10 cellular contexts compared by ENCODE assay signal in genomic region chr17:79033741-79034501, GRCh38. TPM values are rescaled to one million over a fixed set of nuclear protein-coding genes. Genes with fewer than 3 reads are reported as not detected.
DNase-seq lines count a peak whose midpoint lies in the region; ATAC-seq, FAIRE-seq and TF ChIP-seq lines count a peak whose summit lies in the region.
"Had no signal": no experiment of that assay in that cellular context is flagged by ENCODE, and none has a peak within 500 bp of the region (broad histone marks: within the 10 kb centered on the region; RNA-seq: fewer than 3 reads in every experiment).

No MANE protein-coding gene starts in this region.

- no TSS peak for BruUV-seq in HepG2 (replicated peaks; lab: Mats Ljungman, UMichigan)

- H3K79me2 ChIP-seq in HepG2 (ENCODE audit: insufficient read depth, low read length) = no peaks in the 10 kb centered on the region

- no peaks in the 10 kb centered on the region for H3K36me3 ChIP-seq in HepG2 (replicated peaks in 1 of 2; ENCODE audit: control insufficient read depth in 1 of 2, insufficient read depth in 2 of 2, low read length in 2 of 2)

- H4K20me1 ChIP-seq in HepG2 (ENCODE audit: insufficient read depth, low read length) = no peaks in the 10 kb centered on the region

- no peak for TF ChIP-seq RAD21 in HepG2 (CRISPR knock-in tag; IDR thresholded peaks at IDR 0.05)

- H3K4me2 ChIP-seq in HepG2 (ENCODE audit: low read depth, low read length) = peak overlapping the region; percentile 37; the same call in 1 of the 2 replicates

- peaks cover 10 to 55% of the 10 kb centered on the region in 2 experiments; a peak in 4 of 5 replicates for H3K27me3 ChIP-seq in HepG2 (ENCODE audit: control insufficient read depth in 1 of 2, insufficient read depth in 2 of 2, low read length in 2 of 2)

- no peak overlapping the region for H2AFZ ChIP-seq in HepG2 (ENCODE audit: low read length)

- TF ChIP-seq POLR2A in HepG2 (IDR thresholded peaks at IDR 0.05; ENCODE audit: insufficient read depth in 1 of 2, low read depth in 2 of 2, low read length in 2 of 2) = no peak
- TF ChIP-seq POLR2A in GM12891 (IDR thresholded peaks at IDR 0.05; ENCODE audit: low read depth, low read length) = no peak

- H3K27ac ChIP-seq in caudate nucleus (ENCODE audit: low read depth, low read length) (peak overlapping the region; percentile 67), HepG2 (ENCODE audit: extremely low read length, insufficient read depth, low read length) (no peak overlapping the region), substantia nigra (ENCODE audit: low read depth, low read length, poor library complexity, severe bottlenecking) (no peak overlapping the region)

- no peak for FAIRE-seq in HepG2 (lab: Jason Lieb, UNC)
- no peak for FAIRE-seq in GM12891 (lab: Jason Lieb, UNC)

- H3K4me1 ChIP-seq in HepG2 (ENCODE audit: insufficient read depth, low read length) = peaks cover 37% of the 10 kb centered on the region

- no peak for TF ChIP-seq CTCF in HepG2 (CRISPR knock-in tag; IDR thresholded peaks at IDR 0.05)

- peak; percentile 85 for DNase-seq in NCI-H1694 (lab: John Stamatoyannopoulos, UW)
- DNase-seq in caudate nucleus (lab: John Stamatoyannopoulos, UW) = peak in 51 of 61 donors; percentile 7 to 85 (median 56)
- no peak for DNase-seq in HepG2 (ENCODE audit: low spot score)
- DNase-seq in substantia nigra (lab: John Stamatoyannopoulos, UW) = peak in 45 of 49 donors; percentile 18 to 87 (median 65)
- no peak for DNase-seq in central memory CD4-positive, alpha-beta T cell
- DNase-seq in NCI-H774 (lab: John Stamatoyannopoulos, UW) = no peak
- DNase-seq in GM12891 (ENCODE audit: insufficient read length, low spot score) = no peak
- DNase-seq: activated T-cell treated with anti-CD3 and anti-CD28 coated beads for 4 hours; effector CD8-positive, alpha-beta T cell had no signal

- in situ Hi-C loops in HepG2 (cut with HindIII; ENCODE audit: extremely low pct_ligation_motif_present, low pct_unique_long_range_greater_than_20kb) = no loop called here

- CTCF ChIA-PET in HepG2 (lab: Yijun Ruan, JAX; ENCODE audit: low intra/inter-chr PET ratio, low total read pairs) = no interaction called here

- POLR2A ChIA-PET in HepG2 (lab: Yijun Ruan, JAX) = interaction anchor here (1.0 to 8.8 kb wide), 3 partner anchors 7 to 41 kb away, joined by 3 to 127 read pairs (median 5); partner anchors contain the start of genes CANT1 and ENGASE

- H3K4me3 ChIP-seq in HepG2 (replicated peaks in 1 of 3; ENCODE audit: insufficient read depth in 1 of 3, low read depth in 2 of 3, low read length in 3 of 3) = peak overlapping the region in 1 of 3 experiments; percentile 3; a peak in 1 of 6 replicates

- H3K9me3 ChIP-seq in HepG2 (ENCODE audit: low read length) = no peaks in the 10 kb centered on the region

- 43% methylated on average over 21 of the region's 28 CpGs for WGBS in HepG2 (ENCODE audit: low lambda C conversion rate)

- TF ChIP-seq EP300 in HepG2 (IDR thresholded peaks at IDR 0.05; ENCODE audit: low read depth in 2 of 2, low read length in 2 of 2) (no peak), HepG2 (CRISPR knock-in tag; IDR thresholded peaks at IDR 0.05; ENCODE audit: borderline replicate concordance) (no peak)

- ATAC-seq in HepG2 = peak; percentile 36
- ATAC-seq: HCT116 had no signal

- H3K9ac ChIP-seq in HepG2 (ENCODE audit: insufficient read depth, low read depth, low read length) = no peak overlapping the region

- intact Hi-C loops in HepG2 (cut with micrococcal nuclease; ENCODE audit: unreplicated experiment) = no loop called here

RNA-seq across cellular contexts. Expression of gene C1QTNF1, which starts 10.0 kb away (rescaled TPM):
- total RNA-seq in HepG2 (2016; rRNA removed; fragmentation: Illumina TruSeq; extraction: Trizol) = 0.18 and 0.36 TPM in 2 replicates
- 0.30 TPM in 1 of 2 replicates, not detected in the other for total RNA-seq in HepG2 (2016; cell fraction: cytosol; rRNA removed; fragmentation: Illumina TruSeq; extraction: Trizol; ENCODE audit: low read depth)
- 0.10 and 0.58 TPM in 2 replicates for total RNA-seq in HepG2 (2016; cell fraction: insoluble cytoplasmic fraction; rRNA removed; fragmentation: Illumina TruSeq; extraction: Trizol)
- total RNA-seq in HepG2 (2016; cell fraction: membrane; rRNA removed; fragmentation: Illumina TruSeq; extraction: Trizol) = 0.06 and 0.31 TPM in 2 replicates
- 0.56 and 0.90 TPM in 2 replicates for total RNA-seq in HepG2 (2016; cell fraction: nucleus; rRNA removed; fragmentation: Illumina TruSeq; extraction: Trizol)
- 0.86 and 2.1 TPM in 2 replicates for polyA plus RNA-seq in HepG2 (2011; rRNA removed)
- polyA plus RNA-seq in HepG2 (2011; cell fraction: cytosol; rRNA removed) = 0.94 and 1.2 TPM in 2 replicates
- polyA plus RNA-seq in HepG2 (2011; cell fraction: nucleus; rRNA removed) = 1.4 TPM in 2 replicates
- 1.0 and 1.5 TPM in 2 replicates for polyA plus RNA-seq in HepG2 (2012)
- polyA plus RNA-seq in HepG2 (2016; cell fraction: cytosol; fragmentation: Illumina TruSeq; extraction: Trizol; ENCODE audit: low read depth) = 0.08 TPM in 1 of 2 replicates, not detected in the other
- 0.12 and 0.25 TPM in 2 replicates for polyA plus RNA-seq in HepG2 (2016; cell fraction: insoluble cytoplasmic fraction; fragmentation: Illumina TruSeq; extraction: Trizol; ENCODE audit: low read depth)
- polyA plus RNA-seq in HepG2 (2016; cell fraction: membrane; fragmentation: Illumina TruSeq; extraction: Trizol; ENCODE audit: low read depth) = 0.09 and 0.17 TPM in 2 replicates
- polyA plus RNA-seq in HepG2 (2016; cell fraction: nucleus; fragmentation: Illumina TruSeq; extraction: Trizol; ENCODE audit: insufficient read depth, low read depth) = 0.45 and 0.55 TPM in 2 replicates
- 2.2 TPM in 1 of 2 replicates, not detected in the other for polyA minus RNA-seq in HepG2 (2011; rRNA and poly(A)+ RNA removed; ENCODE audit: low replicate concordance)
- polyA minus RNA-seq in HepG2 (2011; cell fraction: cytosol; rRNA and poly(A)+ RNA removed) = 0.59 and 0.70 TPM in 2 replicates
- polyA minus RNA-seq in HepG2 (2011; cell fraction: nucleus; rRNA and poly(A)+ RNA removed) = 1.6 and 2.2 TPM in 2 replicates
- polyA plus RNA-seq in GM12891 (2012; ENCODE audit: low read depth, missing spikeins) = 0.05 TPM

RNA-seq across cellular contexts. Expression of gene CANT1, which starts 24.4 kb away (rescaled TPM):
- 24.9 and 34.1 TPM in 2 replicates for total RNA-seq in HepG2 (2016; rRNA removed; fragmentation: Illumina TruSeq; extraction: Trizol)
- total RNA-seq in HepG2 (2016; cell fraction: cytosol; rRNA removed; fragmentation: Illumina TruSeq; extraction: Trizol; ENCODE audit: low read depth) = 4.7 and 7.2 TPM in 2 replicates
- 22.7 and 35.6 TPM in 2 replicates for total RNA-seq in HepG2 (2016; cell fraction: insoluble cytoplasmic fraction; rRNA removed; fragmentation: Illumina TruSeq; extraction: Trizol)
- 18.3 and 22.7 TPM in 2 replicates for total RNA-seq in HepG2 (2016; cell fraction: membrane; rRNA removed; fragmentation: Illumina TruSeq; extraction: Trizol)
- total RNA-seq in HepG2 (2016; cell fraction: nucleus; rRNA removed; fragmentation: Illumina TruSeq; extraction: Trizol) = 34.4 and 36.1 TPM in 2 replicates
- 42.1 and 42.6 TPM in 2 replicates for polyA plus RNA-seq in HepG2 (2011; rRNA removed)
- polyA plus RNA-seq in HepG2 (2011; cell fraction: cytosol; rRNA removed) = 32.0 and 42.2 TPM in 2 replicates
- polyA plus RNA-seq in HepG2 (2011; cell fraction: nucleus; rRNA removed) = 39.8 and 43.1 TPM in 2 replicates
- 25.0 and 32.7 TPM in 2 replicates for polyA plus RNA-seq in HepG2 (2012)
- polyA plus RNA-seq in HepG2 (2016; cell fraction: cytosol; fragmentation: Illumina TruSeq; extraction: Trizol; ENCODE audit: low read depth) = 5.6 TPM in 2 replicates
- polyA plus RNA-seq in HepG2 (2016; cell fraction: insoluble cytoplasmic fraction; fragmentation: Illumina TruSeq; extraction: Trizol; ENCODE audit: low read depth) = 23.0 and 24.4 TPM in 2 replicates
- polyA plus RNA-seq in HepG2 (2016; cell fraction: membrane; fragmentation: Illumina TruSeq; extraction: Trizol; ENCODE audit: low read depth) = 13.8 and 16.2 TPM in 2 replicates
- 44.9 and 45.4 TPM in 2 replicates for polyA plus RNA-seq in HepG2 (2016; cell fraction: nucleus; fragmentation: Illumina TruSeq; extraction: Trizol; ENCODE audit: insufficient read depth, low read depth)
- polyA minus RNA-seq in HepG2 (2011; rRNA and poly(A)+ RNA removed; ENCODE audit: low replicate concordance) = 46.8 and 73.3 TPM in 2 replicates
- 34.5 and 40.3 TPM in 2 replicates for polyA minus RNA-seq in HepG2 (2011; cell fraction: cytosol; rRNA and poly(A)+ RNA removed)
- polyA minus RNA-seq in HepG2 (2011; cell fraction: nucleus; rRNA and poly(A)+ RNA removed) = 27.8 and 31.3 TPM in 2 replicates
- 24.6 TPM for polyA plus RNA-seq in GM12891 (2012; ENCODE audit: low read depth, missing spikeins)

RNA-seq across cellular contexts. Expression of gene ENGASE, which starts 40.7 kb away (rescaled TPM):
- total RNA-seq in HepG2 (2016; rRNA removed; fragmentation: Illumina TruSeq; extraction: Trizol) = 2.8 and 10.6 TPM in 2 replicates
- total RNA-seq in HepG2 (2016; cell fraction: cytosol; rRNA removed; fragmentation: Illumina TruSeq; extraction: Trizol; ENCODE audit: low read depth) = 10.9 and 11.3 TPM in 2 replicates
- total RNA-seq in HepG2 (2016; cell fraction: insoluble cytoplasmic fraction; rRNA removed; fragmentation: Illumina TruSeq; extraction: Trizol) = 2.1 and 11.0 TPM in 2 replicates
- total RNA-seq in HepG2 (2016; cell fraction: membrane; rRNA removed; fragmentation: Illumina TruSeq; extraction: Trizol) = 4.0 and 4.4 TPM in 2 replicates
- 17.7 and 21.9 TPM in 2 replicates for total RNA-seq in HepG2 (2016; cell fraction: nucleus; rRNA removed; fragmentation: Illumina TruSeq; extraction: Trizol)
- polyA plus RNA-seq in HepG2 (2011; rRNA removed) = 18.1 and 30.3 TPM in 2 replicates
- 4.4 and 5.4 TPM in 2 replicates for polyA plus RNA-seq in HepG2 (2011; cell fraction: cytosol; rRNA removed)
- 327 and 364 TPM in 2 replicates for polyA plus RNA-seq in HepG2 (2011; cell fraction: nucleus; rRNA removed)
- polyA plus RNA-seq in HepG2 (2012) = 25.6 and 35.5 TPM in 2 replicates
- polyA plus RNA-seq in HepG2 (2016; cell fraction: cytosol; fragmentation: Illumina TruSeq; extraction: Trizol; ENCODE audit: low read depth) = 0.50 and 0.71 TPM in 2 replicates
- polyA plus RNA-seq in HepG2 (2016; cell fraction: insoluble cytoplasmic fraction; fragmentation: Illumina TruSeq; extraction: Trizol; ENCODE audit: low read depth) = 3.3 and 4.0 TPM in 2 replicates
- 1.3 and 1.4 TPM in 2 replicates for polyA plus RNA-seq in HepG2 (2016; cell fraction: membrane; fragmentation: Illumina TruSeq; extraction: Trizol; ENCODE audit: low read depth)
- polyA plus RNA-seq in HepG2 (2016; cell fraction: nucleus; fragmentation: Illumina TruSeq; extraction: Trizol; ENCODE audit: insufficient read depth, low read depth) = 64.3 and 73.5 TPM in 2 replicates
- 27.1 and 30.9 TPM in 2 replicates for polyA minus RNA-seq in HepG2 (2011; rRNA and poly(A)+ RNA removed; ENCODE audit: low replicate concordance)
- 4.3 and 5.1 TPM in 2 replicates for polyA minus RNA-seq in HepG2 (2011; cell fraction: cytosol; rRNA and poly(A)+ RNA removed)
- polyA minus RNA-seq in HepG2 (2011; cell fraction: nucleus; rRNA and poly(A)+ RNA removed) = 56.1 and 79.6 TPM in 2 replicates
- polyA plus RNA-seq in GM12891 (2012; ENCODE audit: low read depth, missing spikeins) = 6.2 TPM

RNA-seq across cellular contexts. Expression of gene LGALS3BP, which starts 54.2 kb away (rescaled TPM):
- total RNA-seq in HepG2 (2016; rRNA removed; fragmentation: Illumina TruSeq; extraction: Trizol) = 116 and 332 TPM in 2 replicates
- total RNA-seq in HepG2 (2016; cell fraction: cytosol; rRNA removed; fragmentation: Illumina TruSeq; extraction: Trizol; ENCODE audit: low read depth) = 62.3 and 63.4 TPM in 2 replicates
- total RNA-seq in HepG2 (2016; cell fraction: insoluble cytoplasmic fraction; rRNA removed; fragmentation: Illumina TruSeq; extraction: Trizol) = 116 and 342 TPM in 2 replicates
- total RNA-seq in HepG2 (2016; cell fraction: membrane; rRNA removed; fragmentation: Illumina TruSeq; extraction: Trizol) = 57.6 and 60.1 TPM in 2 replicates
- total RNA-seq in HepG2 (2016; cell fraction: nucleus; rRNA removed; fragmentation: Illumina TruSeq; extraction: Trizol) = 311 and 384 TPM in 2 replicates
- polyA plus RNA-seq in HepG2 (2011; rRNA removed) = 137 and 185 TPM in 2 replicates
- 89.4 and 111 TPM in 2 replicates for polyA plus RNA-seq in HepG2 (2011; cell fraction: cytosol; rRNA removed)
- polyA plus RNA-seq in HepG2 (2011; cell fraction: nucleus; rRNA removed) = 667 and 704 TPM in 2 replicates
- 341 and 458 TPM in 2 replicates for polyA plus RNA-seq in HepG2 (2012)
- polyA plus RNA-seq in HepG2 (2016; cell fraction: cytosol; fragmentation: Illumina TruSeq; extraction: Trizol; ENCODE audit: low read depth) = 36.8 and 37.2 TPM in 2 replicates
- polyA plus RNA-seq in HepG2 (2016; cell fraction: insoluble cytoplasmic fraction; fragmentation: Illumina TruSeq; extraction: Trizol; ENCODE audit: low read depth) = 103 and 140 TPM in 2 replicates
- 41.5 and 48.5 TPM in 2 replicates for polyA plus RNA-seq in HepG2 (2016; cell fraction: membrane; fragmentation: Illumina TruSeq; extraction: Trizol; ENCODE audit: low read depth)
- 669 and 711 TPM in 2 replicates for polyA plus RNA-seq in HepG2 (2016; cell fraction: nucleus; fragmentation: Illumina TruSeq; extraction: Trizol; ENCODE audit: insufficient read depth, low read depth)
- 165 and 565 TPM in 2 replicates for polyA minus RNA-seq in HepG2 (2011; rRNA and poly(A)+ RNA removed; ENCODE audit: low replicate concordance)
- polyA minus RNA-seq in HepG2 (2011; cell fraction: cytosol; rRNA and poly(A)+ RNA removed) = 316 and 377 TPM in 2 replicates
- polyA minus RNA-seq in HepG2 (2011; cell fraction: nucleus; rRNA and poly(A)+ RNA removed) = 112 and 148 TPM in 2 replicates
- polyA plus RNA-seq in GM12891 (2012; ENCODE audit: low read depth, missing spikeins) = 7.1 TPM

Comparison
In these comparisons a context has a peak if more than half of its experiments do, and no peak if none do; other contexts are left out.
1. DNase-seq: peak in NCI-H1694 (single experiment), caudate nucleus (51 of 61) and substantia nigra (45 of 49); none in HepG2 (single experiment), central memory CD4-positive, alpha-beta T cell (single experiment), NCI-H774 (single experiment) and GM12891 (single experiment).